24 cellular contexts compared by ENCODE assay signal in genomic region chr22:16959345-16959930, GRCh38. TPM values are rescaled to one million over a fixed set of nuclear protein-coding genes. Genes with fewer than 3 reads are reported as not detected.
"Had no signal": no experiment of that assay in that cellular context is flagged by ENCODE, and none has a peak within 500 bp of the region (broad histone marks: within the 10 kb centered on the region; RNA-seq: fewer than 3 reads in every experiment).

No MANE protein-coding gene starts in this region.

- H3K9me3 ChIP-seq: gastroesophageal sphincter, heart right ventricle, right lobe of liver, suprapubic skin, vagina had no signal

- H3K27me3 ChIP-seq: right lobe of liver, suprapubic skin, vagina had no signal

- H3K79me2 ChIP-seq: parathyroid adenoma had no signal

- H3K9ac ChIP-seq: parathyroid adenoma had no signal

- H2AFZ ChIP-seq: parathyroid adenoma had no signal

- DNase-seq: activated CD4-positive, alpha-beta T cell treated with anti-CD3 and anti-CD28 coated beads for 1 hour; activated CD8-positive, alpha-beta memory T cell treated with anti-CD3 and anti-CD28 coated beads for 24 hours; activated CD8-positive, alpha-beta memory T cell treated with anti-CD3 and anti-CD28 coated beads, Interleukin-2, amount 50 U/mL, for 48 hours; activated effector memory CD4-positive, alpha-beta T cell treated with anti-CD3 and anti-CD28 coated beads, Interleukin-2, amount 50 U/mL, for 16 hours; activated naive CD4-positive, alpha-beta T cell treated with anti-CD3 and anti-CD28 coated beads, Interleukin-2, amount 50 U/mL, for 16 hours; activated T-cell treated with anti-CD3 and anti-CD28 coated beads, Interleukin-2, amount 50 U/mL, for 48 hours; cerebellar nuclear complex; effector CD8-positive, alpha-beta T cell; heart right ventricle; immature natural killer cell; natural killer cell; right lobe of liver; stimulated activated CD4-positive, alpha-beta T cell treated with anti-CD3 and anti-CD28 coated beads, Interleukin-4, amount 100 ng/mL, for 1 hour; stimulated activated naive CD8-positive, alpha-beta T cell treated with anti-CD3 and anti-CD28 coated beads, Interleukin-15, amount 100 ng/mL, for 72 hours; T-helper 9 cell; trophoblast cell had no signal

- H3K4me1 ChIP-seq: gastroesophageal sphincter, heart right ventricle, parathyroid adenoma, right lobe of liver, suprapubic skin, vagina had no signal

- ATAC-seq: esophagus mucosa; gastroesophageal sphincter; heart right ventricle; natural killer cell; right lobe of liver; stimulated activated naive CD8-positive, alpha-beta T cell treated with anti-CD3 and anti-CD28 coated beads, Interleukin-15, amount 100 ng/mL, for 72 hours had no signal

- H3K4me3 ChIP-seq: gastroesophageal sphincter, heart right ventricle, right lobe of liver, smooth muscle cell, suprapubic skin, vagina had no signal

- H3K4me2 ChIP-seq: smooth muscle cell had no signal

- H3K27ac ChIP-seq: gastroesophageal sphincter, heart right ventricle, parathyroid adenoma, right lobe of liver, suprapubic skin, vagina had no signal

- H3K36me3 ChIP-seq: gastroesophageal sphincter, heart right ventricle, right lobe of liver, suprapubic skin, vagina had no signal

RNA-seq across cellular contexts. Expression of gene GAB4, which starts 48.6 kb away (rescaled TPM):
- total RNA-seq: bronchial epithelial cell, esophagus mucosa, gastroesophageal sphincter, heart right ventricle, mesenteric fat pad, right lobe of liver, smooth muscle cell, vagina had no signal
- polyA plus RNA-seq: heart right ventricle, smooth muscle cell had no signal
